In the genomic region with DNA sequence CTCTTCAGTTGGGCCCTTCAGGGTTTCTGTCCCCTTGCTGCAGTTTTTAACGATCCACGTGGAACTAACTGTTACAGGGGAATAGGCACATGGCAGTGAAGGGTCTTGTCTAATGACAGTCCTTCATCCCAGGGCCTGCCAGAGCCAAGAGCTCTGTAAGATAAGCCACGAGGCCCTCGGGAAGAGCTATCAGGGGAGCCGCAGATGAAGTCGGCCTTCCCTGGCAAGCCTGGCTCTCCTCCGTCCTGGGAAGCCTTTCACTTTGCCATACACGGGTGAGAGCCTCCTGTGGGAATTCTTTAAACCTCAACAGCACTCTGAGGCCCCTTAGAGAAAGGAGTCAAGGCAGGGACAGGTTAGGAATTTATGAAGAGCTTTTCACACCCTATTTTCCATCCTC, we compare ENCODE assay signal across 1 cellular context.
TF ChIP-seq lines count a peak whose summit lies in the region.

No MANE protein-coding gene starts in this region.

TF ChIP-seq in IMR-90, 13 proteins besides CTCF, POLR2A, EP300 and RAD21:
- TF ChIP-seq CHD1 (IDR thresholded peaks at IDR 0.05; ENCODE audit: low read depth, low read length): no peak
- TF ChIP-seq RCOR1 (IDR thresholded peaks at IDR 0.05; ENCODE audit: insufficient replicate concordance, low read length): no peak
- TF ChIP-seq, protein P1, sequence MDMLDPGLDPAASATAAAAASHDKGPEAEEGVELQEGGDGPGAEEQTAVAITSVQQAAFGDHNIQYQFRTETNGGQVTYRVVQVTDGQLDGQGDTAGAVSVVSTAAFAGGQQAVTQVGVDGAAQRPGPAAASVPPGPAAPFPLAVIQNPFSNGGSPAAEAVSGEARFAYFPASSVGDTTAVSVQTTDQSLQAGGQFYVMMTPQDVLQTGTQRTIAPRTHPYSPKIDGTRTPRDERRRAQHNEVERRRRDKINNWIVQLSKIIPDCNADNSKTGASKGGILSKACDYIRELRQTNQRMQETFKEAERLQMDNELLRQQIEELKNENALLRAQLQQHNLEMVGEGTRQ (IDR thresholded peaks at IDR 0.05; ENCODE audit: low read depth, low read length): no peak
- no peak for TF ChIP-seq BHLHE40 (IDR thresholded peaks at IDR 0.05; ENCODE audit: low read depth, low read length)
- TF ChIP-seq NFE2L2 (IDR thresholded peaks at IDR 0.05; ENCODE audit: low read depth, low read length): no peak
- TF ChIP-seq SMC3 (IDR thresholded peaks at IDR 0.05; ENCODE audit: low read depth, low read length): no peak
- no peak for TF ChIP-seq RFX5 (IDR thresholded peaks at IDR 0.05; ENCODE audit: low read depth, low read length)
- no peak for TF ChIP-seq MAZ (IDR thresholded peaks at IDR 0.05; ENCODE audit: borderline replicate concordance, low read depth, low read length)
- TF ChIP-seq CEBPB (IDR thresholded peaks at IDR 0.05; ENCODE audit: low read depth, low read length): no peak
- no peak for TF ChIP-seq MXI1 (IDR thresholded peaks at IDR 0.05; ENCODE audit: borderline replicate concordance, low read depth, low read length)
